Comparison of ENCODE assay signal across 1 cellular context in genomic region chr19:48332351-48332661, GRCh38.
TF ChIP-seq lines count a peak whose summit lies in the region.

No MANE protein-coding gene starts in this region.

TF ChIP-seq in GM12878, 131 proteins besides CTCF, POLR2A, EP300 and RAD21:
- no peak for TF ChIP-seq JUND (IDR thresholded peaks at IDR 0.05; ENCODE audit: low read depth, low read length)
- no peak for TF ChIP-seq IKZF1 (conservative IDR thresholded peaks at IDR 0.05)
- TF ChIP-seq ZSCAN29 (IDR thresholded peaks at IDR 0.05) = no peak
- no peak for TF ChIP-seq HSF1 (IDR thresholded peaks at IDR 0.05; ENCODE audit: low read depth, low read length)
- TF ChIP-seq RB1 (IDR thresholded peaks at IDR 0.05; ENCODE audit: borderline replicate concordance) = no peak
- no peak for TF ChIP-seq PBX3 (IDR thresholded peaks at IDR 0.05; ENCODE audit: insufficient replicate concordance, low read depth, low read length)
- no peak for TF ChIP-seq IRF4 (IDR thresholded peaks at IDR 0.05; ENCODE audit: low read depth, low read length)
- TF ChIP-seq CBX3 (IDR thresholded peaks at IDR 0.05; ENCODE audit: borderline replicate concordance, low read depth) = no peak
- TF ChIP-seq EZH2 (IDR thresholded peaks at IDR 0.05; ENCODE audit: borderline replicate concordance, control insufficient read depth, low read depth, low read length) = no peak
- TF ChIP-seq ZNF622 (IDR thresholded peaks at IDR 0.05) = no peak
